In the genomic region with DNA sequence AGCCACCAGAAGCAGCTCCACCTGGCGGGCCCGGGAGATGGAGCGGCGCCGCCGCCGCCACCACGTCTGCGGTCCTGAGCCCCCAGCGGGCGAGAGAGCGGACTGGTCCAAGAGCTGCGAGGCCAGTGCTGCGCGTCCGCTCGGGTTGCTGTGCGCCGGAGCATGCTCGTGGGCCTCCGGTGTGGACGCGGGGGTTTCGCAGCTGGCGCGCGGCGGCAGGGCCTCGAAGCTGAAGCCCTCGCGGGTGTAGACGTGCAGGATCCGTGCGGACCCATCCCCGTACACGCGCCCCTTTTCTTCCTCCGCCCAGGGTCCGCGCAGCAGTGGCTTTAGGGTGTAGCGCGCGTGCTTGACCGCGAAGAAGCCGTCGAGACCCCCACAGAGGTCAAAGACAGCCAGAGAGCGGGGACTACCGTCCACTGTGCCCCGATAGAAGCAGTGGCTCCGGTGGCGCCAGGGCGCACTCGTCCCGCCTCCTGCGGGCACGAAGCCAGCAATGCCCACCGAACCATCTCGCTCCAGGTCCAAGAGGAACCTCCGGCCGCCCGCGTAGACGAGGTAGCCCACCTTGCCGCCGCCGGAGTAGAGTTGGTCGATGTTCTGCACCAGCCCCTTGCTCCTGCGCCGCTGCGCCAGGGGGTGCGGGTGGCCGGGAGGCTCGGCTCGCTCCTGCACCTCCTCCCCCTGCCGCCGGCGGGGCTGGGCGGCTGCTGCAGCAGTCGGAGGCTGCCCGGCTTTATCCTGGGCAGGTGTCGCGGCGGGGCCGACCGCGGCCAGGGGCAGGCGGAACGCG, we compare ENCODE assay signal across 8 cellular contexts. TPM values are rescaled to one million over a fixed set of nuclear protein-coding genes. Genes with fewer than 3 reads are reported as not detected.
A peak's percentile ranks its signal among the peaks of the same experiment; 100 is the strongest.
DNase-seq lines count a peak whose midpoint lies in the region; ATAC-seq and TF ChIP-seq lines count a peak whose summit lies in the region.

No MANE protein-coding gene starts in this region.

- H3K27ac ChIP-seq in colonic mucosa (peak overlapping the region; percentile 47), tibial nerve (peak overlapping the region in 3 of 4 donors; percentile 57 to 74 (median 59))

- peak overlapping the region; percentile 33 for H3K4me3 ChIP-seq in colonic mucosa
- peak overlapping the region; percentile 57 for H3K4me3 ChIP-seq in lower leg skin (ENCODE audit: low read depth, poor library complexity, severe bottlenecking)
- peak overlapping the region; percentile 35 to 70 (median 50) for H3K4me3 ChIP-seq in tibial nerve

- H3K36me3 Mint-ChIP-seq in natural killer cell, result no peaks in the 10 kb centered on the region

- H3K27me3 ChIP-seq in colonic mucosa (peaks cover 15% of the 10 kb centered on the region), tibial nerve (peaks cover 0 to 22% of the 10 kb centered on the region in 2 donors)

- peaks cover 28 to 41% of the 10 kb centered on the region in 2 donors for H3K27me3 Mint-ChIP-seq in natural killer cell (ENCODE audit: low read depth in 2 of 2)

- H3K4me1 Mint-ChIP-seq in natural killer cell, result no peaks in the 10 kb centered on the region

- H3K4me1 ChIP-seq in colonic mucosa (no peaks in the 10 kb centered on the region), tibial nerve (peaks cover 0 to 54% (median 2%) of the 10 kb centered on the region in 4 donors)

- H3K36me3 ChIP-seq in colonic mucosa (no peaks in the 10 kb centered on the region), tibial nerve (no peaks in the 10 kb centered on the region)

- WGBS in lower leg skin, 2 donors, result 0 to 18% methylated on average over 48 to 51 of the region's 90 CpGs
- 8 to 15% methylated on average over 25 to 64 of the region's 90 CpGs for WGBS in tibial nerve, 2 donors

- no peak for TF ChIP-seq POLR2A in lower leg skin (IDR thresholded peaks at IDR 0.05)
- no peak for TF ChIP-seq POLR2A in tibial nerve (IDR thresholded peaks at IDR 0.05)

- TF ChIP-seq CTCF in colonic mucosa (IDR thresholded peaks at IDR 0.05) (no peak), lower leg skin (IDR thresholded peaks at IDR 0.05) (no peak), tibial nerve (IDR thresholded peaks at IDR 0.05) (peak in 2 of 5 experiments; percentile 15 to 20), natural killer cell (IDR thresholded peaks at IDR 0.05) (no peak)

- H3K9me3 ChIP-seq in colonic mucosa (no peaks in the 10 kb centered on the region), tibial nerve (no peaks in the 10 kb centered on the region)

- H3K4me3 Mint-ChIP-seq in natural killer cell, result no peak overlapping the region

- ATAC-seq in GM18870 (IDR thresholded peaks at IDR 0.05; ENCODE audit: unreplicated experiment) (no peak), natural killer cell (no peak)

- peak; percentile 30 for DNase-seq in NCI-H748 (lab: John Stamatoyannopoulos, UW; ENCODE audit: unreplicated experiment)
- no peak for DNase-seq in NCI-H748 treated with DMSO at 0.1 percent for 48 hours (lab: John Stamatoyannopoulos, UW)
- peak; percentile 19 for DNase-seq in colonic mucosa
- DNase-seq in lower leg skin (ENCODE audit: low spot score in 2 of 2), result peak in 1 of 2 donors; percentile 86
- no peak for DNase-seq in tibial nerve (ENCODE audit: low spot score in 2 of 2)
- no peak for DNase-seq in amniotic stem cell (lab: John Stamatoyannopoulos, UW)
- DNase-seq in natural killer cell, result no peak

- intact Hi-C loops in colonic mucosa (cut with DNase I) (no loop called here), lower leg skin (cut with DNase I; ENCODE audit: low total_unique reads) (no loop called here), natural killer cell (cut with micrococcal nuclease) (no loop called here)

- peak overlapping the region; percentile 30 to 63 for H3K9ac ChIP-seq in colonic mucosa (ENCODE audit: low read depth in 2 of 2, low read length in 2 of 2)

- H3K27ac Mint-ChIP-seq in natural killer cell, result no peak overlapping the region

- no peak for TF ChIP-seq EP300 in tibial nerve (IDR thresholded peaks at IDR 0.05)

- no peaks in the 10 kb centered on the region for H3K9me3 Mint-ChIP-seq in natural killer cell

RNA-seq across cellular contexts. Expression of gene ADAMTS5, which starts 1.1 kb away (rescaled TPM):
- total RNA-seq in colonic mucosa (1 to 10 TPM in 1 of 2 donors, under 1 TPM in 1; 0.96 to 1.6 TPM), lower leg skin (1 to 10 TPM; 7.8 to 9.3 (median 8.7) TPM), tibial nerve (10 to 100 TPM in 3 of 4 donors, 1 to 10 TPM in 1; 7.2 to 18.8 (median 18.3) TPM), natural killer cell (under 1 TPM in 1 of 3 donors, not detected in 2; 0.08 TPM)

Comparison
In these comparisons a context has a peak if more than half of its experiments do, and no peak if none do; other contexts are left out.
1. DNase-seq: peak in NCI-H748 (single experiment) and colonic mucosa (single experiment); none in NCI-H748 treated with DMSO at 0.1 percent for 48 hours (single experiment), tibial nerve (0 of 2), amniotic stem cell (single experiment) and natural killer cell (single experiment).
2. Peak in every context shown above with its lines, with median percentiles within 50 percentile points of each other: H3K4me3 ChIP-seq.